ENCODE assay signal across 1 cellular context in the genomic region with DNA sequence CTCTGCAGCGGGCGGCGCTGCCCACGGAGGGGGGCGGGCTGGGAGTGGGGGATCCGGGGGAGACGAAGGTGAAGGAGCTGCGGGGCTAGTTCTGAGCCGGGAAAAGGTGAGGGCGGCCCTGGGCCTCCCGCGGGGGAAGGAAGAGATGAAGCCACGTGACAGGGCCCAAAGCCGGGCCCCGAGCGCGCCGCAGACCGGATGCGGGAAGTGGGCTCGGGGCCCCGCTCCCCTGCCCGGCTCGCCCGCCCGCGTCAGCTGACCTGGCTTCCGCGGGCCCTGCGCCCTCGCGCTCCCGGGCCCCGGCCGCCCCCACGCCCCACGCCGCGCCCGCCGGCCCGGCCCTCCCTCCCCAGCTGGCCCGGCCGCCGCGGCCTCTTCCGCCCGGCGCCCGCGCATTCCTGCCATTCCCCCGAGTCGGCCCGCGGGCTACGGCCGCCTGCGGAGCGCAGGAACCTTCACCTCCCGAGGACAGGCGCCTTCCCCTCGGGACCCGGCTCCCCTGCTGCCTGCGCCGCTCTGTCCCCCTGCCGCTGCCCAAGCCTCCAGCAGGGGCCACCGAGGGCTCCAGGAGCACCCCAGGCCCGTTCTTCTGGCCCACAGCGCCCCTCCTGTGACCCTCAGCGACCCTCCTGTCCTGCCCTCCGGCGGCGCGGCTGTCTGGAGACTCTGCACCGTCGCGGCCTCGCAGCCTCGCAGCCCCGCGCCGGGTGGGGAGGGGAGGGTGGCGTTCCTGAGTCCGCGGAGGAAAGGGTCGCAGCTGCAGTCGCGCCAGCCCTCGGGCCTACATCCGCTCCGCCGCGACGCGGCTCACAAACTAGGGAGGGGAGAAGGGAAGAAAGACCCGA.
TF ChIP-seq lines count a peak whose summit lies in the region.

No MANE protein-coding gene starts in this region.

TF ChIP-seq in HCT116, 20 proteins besides CTCF, POLR2A, EP300 and RAD21 (continued from another document):
- TF ChIP-seq FOSL1 (IDR thresholded peaks at IDR 0.05; ENCODE audit: low read depth) (no peak), SRF (IDR thresholded peaks at IDR 0.05; ENCODE audit: low read depth) (no peak), POLR2AphosphoS5 (IDR thresholded peaks at IDR 0.05; ENCODE audit: low read depth, low read length) (peak; percentile 73), EGR1 (IDR thresholded peaks at IDR 0.05; ENCODE audit: low read depth) (no peak)
